2 cellular contexts compared by ENCODE assay signal in the genomic region with DNA sequence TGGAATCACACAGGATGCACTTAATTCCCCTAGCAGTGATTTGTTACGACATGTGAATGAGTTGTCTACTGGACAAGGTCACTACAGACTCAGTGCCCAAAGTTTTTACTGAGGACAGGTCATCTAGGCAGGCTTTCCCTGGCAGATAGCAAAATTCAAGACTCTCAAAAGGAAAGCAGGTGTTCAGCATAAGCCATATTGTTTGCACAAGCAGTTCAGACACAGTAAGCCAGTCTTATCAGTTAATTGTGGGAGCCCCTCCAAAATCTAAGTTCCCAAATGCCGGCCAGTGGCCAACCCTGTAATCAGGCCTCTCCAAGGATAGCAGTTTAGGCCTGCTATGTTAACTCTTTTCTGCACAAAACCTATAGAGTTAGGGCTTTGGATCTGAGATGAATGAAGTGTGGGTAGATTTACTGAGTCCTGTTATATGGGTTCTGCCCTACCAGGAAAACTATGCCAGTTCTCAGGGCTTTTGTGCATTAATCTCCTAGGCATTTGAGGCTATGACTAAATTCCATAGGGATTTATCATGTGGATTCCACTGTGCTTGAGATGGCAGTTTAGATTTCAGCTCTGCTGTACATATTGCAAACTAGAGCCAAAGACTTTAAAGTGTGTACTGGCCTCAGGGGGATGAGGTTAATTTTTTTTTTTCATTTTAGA.
TF ChIP-seq lines count a peak whose summit lies in the region.

No MANE protein-coding gene starts in this region.

TF ChIP-seq in A549, 52 proteins besides CTCF, POLR2A, EP300 and RAD21:
- no peak for TF ChIP-seq RCOR1 (IDR thresholded peaks at IDR 0.05; ENCODE audit: low read depth, low read length)
- TF ChIP-seq CEBPB (IDR thresholded peaks at IDR 0.05) = 0 out of 4 replicates have a peak, but pooled peaks of 1 of the 2 experiments have one; percentile 17
- TF ChIP-seq FOSL2 (IDR thresholded peaks at IDR 0.05) = no peak
- TF ChIP-seq FOSL2 (CRISPR knock-in tag; IDR thresholded peaks at IDR 0.05) = peak; percentile 32; the same call in 1 of the 2 replicates
- peak; percentile 56; the same call in 1 of the 2 replicates for TF ChIP-seq GATA3 (IDR thresholded peaks at IDR 0.05; ENCODE audit: borderline replicate concordance)
- no peak for TF ChIP-seq HOXB13 (CRISPR knock-in tag; IDR thresholded peaks at IDR 0.05; ENCODE audit: low read depth)
- TF ChIP-seq MYC (IDR thresholded peaks at IDR 0.05; ENCODE audit: borderline replicate concordance, low read length) = no peak

TF ChIP-seq in IMR-90, 13 proteins besides CTCF, POLR2A, EP300 and RAD21:
- no peak for TF ChIP-seq RFX5 (IDR thresholded peaks at IDR 0.05; ENCODE audit: low read depth, low read length)
- TF ChIP-seq MAFK (IDR thresholded peaks at IDR 0.05; ENCODE audit: low read depth, low read length) = peak; percentile 15; the same call in 1 of the 2 replicates
- TF ChIP-seq CHD1 (IDR thresholded peaks at IDR 0.05; ENCODE audit: low read depth, low read length) = no peak
- peak; percentile 52; the same call in 1 of the 2 replicates for TF ChIP-seq CEBPB (IDR thresholded peaks at IDR 0.05; ENCODE audit: low read depth, low read length)
- TF ChIP-seq, protein P1, sequence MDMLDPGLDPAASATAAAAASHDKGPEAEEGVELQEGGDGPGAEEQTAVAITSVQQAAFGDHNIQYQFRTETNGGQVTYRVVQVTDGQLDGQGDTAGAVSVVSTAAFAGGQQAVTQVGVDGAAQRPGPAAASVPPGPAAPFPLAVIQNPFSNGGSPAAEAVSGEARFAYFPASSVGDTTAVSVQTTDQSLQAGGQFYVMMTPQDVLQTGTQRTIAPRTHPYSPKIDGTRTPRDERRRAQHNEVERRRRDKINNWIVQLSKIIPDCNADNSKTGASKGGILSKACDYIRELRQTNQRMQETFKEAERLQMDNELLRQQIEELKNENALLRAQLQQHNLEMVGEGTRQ (IDR thresholded peaks at IDR 0.05; ENCODE audit: low read depth, low read length) = no peak
- TF ChIP-seq FOS (IDR thresholded peaks at IDR 0.05; ENCODE audit: low read depth, low read length) = peak; percentile 50
TF ChIP-seq in IMR-90: peak in this region for 3.
